1 cellular context compared by ENCODE assay signal in genomic region chr4:70839537-70840093, GRCh38.
TF ChIP-seq lines count a peak whose summit lies in the region.

A gene with protein sequence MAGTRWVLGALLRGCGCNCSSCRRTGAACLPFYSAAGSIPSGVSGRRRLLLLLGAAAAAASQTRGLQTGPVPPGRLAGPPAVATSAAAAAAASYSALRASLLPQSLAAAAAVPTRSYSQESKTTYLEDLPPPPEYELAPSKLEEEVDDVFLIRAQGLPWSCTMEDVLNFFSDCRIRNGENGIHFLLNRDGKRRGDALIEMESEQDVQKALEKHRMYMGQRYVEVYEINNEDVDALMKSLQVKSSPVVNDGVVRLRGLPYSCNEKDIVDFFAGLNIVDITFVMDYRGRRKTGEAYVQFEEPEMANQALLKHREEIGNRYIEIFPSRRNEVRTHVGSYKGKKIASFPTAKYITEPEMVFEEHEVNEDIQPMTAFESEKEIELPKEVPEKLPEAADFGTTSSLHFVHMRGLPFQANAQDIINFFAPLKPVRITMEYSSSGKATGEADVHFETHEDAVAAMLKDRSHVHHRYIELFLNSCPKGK (minus strand): TSS chr4:70839890. CDS start chr4:70839827, 63 bp downstream.

TF ChIP-seq in HepG2, 621 proteins besides CTCF, POLR2A, EP300 and RAD21 (continued from another document):
- TF ChIP-seq THAP7 (CRISPR knock-in tag; IDR thresholded peaks at IDR 0.05), result no peak
- TF ChIP-seq, protein P1, sequence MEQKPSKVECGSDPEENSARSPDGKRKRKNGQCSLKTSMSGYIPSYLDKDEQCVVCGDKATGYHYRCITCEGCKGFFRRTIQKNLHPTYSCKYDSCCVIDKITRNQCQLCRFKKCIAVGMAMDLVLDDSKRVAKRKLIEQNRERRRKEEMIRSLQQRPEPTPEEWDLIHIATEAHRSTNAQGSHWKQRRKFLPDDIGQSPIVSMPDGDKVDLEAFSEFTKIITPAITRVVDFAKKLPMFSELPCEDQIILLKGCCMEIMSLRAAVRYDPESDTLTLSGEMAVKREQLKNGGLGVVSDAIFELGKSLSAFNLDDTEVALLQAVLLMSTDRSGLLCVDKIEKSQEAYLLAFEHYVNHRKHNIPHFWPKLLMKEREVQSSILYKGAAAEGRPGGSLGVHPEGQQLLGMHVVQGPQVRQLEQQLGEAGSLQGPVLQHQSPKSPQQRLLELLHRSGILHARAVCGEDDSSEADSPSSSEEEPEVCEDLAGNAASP (CRISPR knock-in tag; IDR thresholded peaks at IDR 0.05; ENCODE audit: borderline replicate concordance), result no peak
